11 cellular contexts compared by ENCODE assay signal in the genomic region with DNA sequence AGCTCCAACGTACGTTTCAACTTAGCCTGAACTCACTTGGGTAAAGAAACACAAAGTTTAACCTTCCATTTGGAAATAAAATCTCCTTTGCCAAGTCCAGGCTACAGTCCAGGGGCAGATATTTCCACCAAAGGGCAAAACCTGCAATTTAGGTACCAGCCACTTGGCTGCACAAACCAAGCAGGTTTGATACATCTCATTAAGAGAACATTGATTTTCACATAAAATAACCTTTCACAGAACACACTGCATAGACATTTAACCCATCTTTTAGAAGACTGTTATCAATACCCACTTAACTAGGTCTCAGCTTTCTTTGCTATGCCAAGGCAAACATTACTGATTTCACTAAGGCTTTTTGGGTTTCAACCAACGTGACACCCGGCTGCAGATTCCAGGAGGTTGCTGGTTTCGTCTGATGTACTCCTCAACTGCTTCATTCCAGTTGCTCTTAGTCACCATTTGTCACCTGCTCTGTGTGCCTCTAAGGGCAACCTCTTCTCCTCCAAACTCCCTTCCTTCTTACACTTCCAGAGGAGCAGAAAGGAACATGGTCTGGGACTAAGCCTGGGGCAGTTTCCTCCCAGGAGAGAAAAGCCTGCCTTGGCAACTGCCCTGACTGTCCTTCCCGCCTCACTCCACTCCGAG.
DNase-seq lines count a peak whose midpoint lies in the region; ATAC-seq and TF ChIP-seq lines count a peak whose summit lies in the region.
"Had no signal": no experiment of that assay in that cellular context is flagged by ENCODE, and none has a peak within 500 bp of the region (broad histone marks: within the 10 kb centered on the region; RNA-seq: fewer than 3 reads in every experiment).

No MANE protein-coding gene starts in this region.

- no peak overlapping the region for H2BK5ac ChIP-seq in trophoblast cell (ENCODE audit: low read depth, low read length, poor library complexity)

- no peak overlapping the region for H2AFZ ChIP-seq in trophoblast cell (ENCODE audit: insufficient read depth, low read length, poor library complexity)

- H3K27me3 ChIP-seq in trophoblast cell (ENCODE audit: insufficient read depth, low read length): no peaks in the 10 kb centered on the region
- H3K27me3 ChIP-seq in CD4-positive, alpha-beta T cell (ENCODE audit: control insufficient read depth, insufficient read depth, low read length): no peaks in the 10 kb centered on the region

- H3K79me1 ChIP-seq in trophoblast cell (ENCODE audit: low read length): peaks cover 3% of the 10 kb centered on the region

- H2AK5ac ChIP-seq in trophoblast cell (ENCODE audit: low read length): no peak overlapping the region

- DNase-seq in Daoy (ENCODE audit: low read depth) (peak; percentile 92), NCI-H226 (peak; percentile 80), trophoblast cell (peak; percentile 89 to 95)
- DNase-seq in stimulated activated effector memory CD8-positive, alpha-beta T cell treated with anti-CD3 and anti-CD28 coated beads, Interleukin-12 subunit alpha, Interleukin-12 subunit beta, amount 100 ng/mL, for 72 hours (ENCODE audit: low spot score in 2 of 2): no peak
- DNase-seq in activated T-cell treated with anti-CD3 and anti-CD28 coated beads, Interleukin-2, amount 50 U/mL, for 48 hours: no peak
- DNase-seq in CD4-positive, alpha-beta T cell: no peak
- DNase-seq: activated naive CD4-positive, alpha-beta T cell treated with Interleukin-2 at 50 U/mL for 16 hours; NCI-H2081 treated with DMSO at 0.1 percent for 48 hours; nephron progenitor cell had no signal

- H4K8ac ChIP-seq in trophoblast cell (ENCODE audit: low read depth, low read length): no peak overlapping the region

- peaks cover 0 to 5% of the 10 kb centered on the region in 2 experiments for H3K36me3 ChIP-seq in trophoblast cell (ENCODE audit: control insufficient read depth in 1 of 2, insufficient read depth in 2 of 2, low read length in 2 of 2)

- no peaks in the 10 kb centered on the region for H3K4me1 Mint-ChIP-seq in stimulated activated effector memory CD8-positive, alpha-beta T cell treated with anti-CD3 and anti-CD28 coated beads, Interleukin-12 subunit alpha, Interleukin-12 subunit beta, amount 100 ng/mL, for 72 hours
- H3K4me1 Mint-ChIP-seq in CD4-positive, alpha-beta T cell (ENCODE audit: low read depth): no peaks in the 10 kb centered on the region

- H3K27ac ChIP-seq in trophoblast cell (ENCODE audit: low read depth, low read length): no peak overlapping the region
- H3K27ac ChIP-seq in CD4-positive, alpha-beta T cell (ENCODE audit: low read depth, low read length): no peak overlapping the region

- H3K27ac Mint-ChIP-seq in stimulated activated effector memory CD8-positive, alpha-beta T cell treated with anti-CD3 and anti-CD28 coated beads, Interleukin-12 subunit alpha, Interleukin-12 subunit beta, amount 100 ng/mL, for 72 hours: no peak overlapping the region
- H3K27ac Mint-ChIP-seq in CD4-positive, alpha-beta T cell: no peak overlapping the region
- H3K27ac Mint-ChIP-seq: nephron progenitor cell had no signal

- H3K9me3 Mint-ChIP-seq in stimulated activated effector memory CD8-positive, alpha-beta T cell treated with anti-CD3 and anti-CD28 coated beads, Interleukin-12 subunit alpha, Interleukin-12 subunit beta, amount 100 ng/mL, for 72 hours: no peaks in the 10 kb centered on the region
- no peaks in the 10 kb centered on the region for H3K9me3 Mint-ChIP-seq in CD4-positive, alpha-beta T cell
- H3K9me3 Mint-ChIP-seq: nephron progenitor cell had no signal

- ATAC-seq in esophagus mucosa (peak; percentile 67), GM18498 (IDR thresholded peaks at IDR 0.05; ENCODE audit: unreplicated experiment) (no peak)
- ATAC-seq in stimulated activated effector memory CD8-positive, alpha-beta T cell treated with anti-CD3 and anti-CD28 coated beads, Interleukin-12 subunit alpha, Interleukin-12 subunit beta, amount 100 ng/mL, for 72 hours: no peak
- ATAC-seq in CD4-positive, alpha-beta T cell (ENCODE audit: poor library complexity): no peak

- POLR2A ChIA-PET in CD4-positive, alpha-beta T cell (lab: Charles Lee): no interaction called here

- TF ChIP-seq CTCF in CD4-positive, alpha-beta T cell (IDR thresholded peaks at IDR 0.05): no peak

- no CpG with 5 or more reads among the region's 7 CpGs for WGBS in trophoblast cell (ENCODE audit: extremely low coverage, insufficient coverage, insufficient read length)

- no peak overlapping the region for H4K91ac ChIP-seq in trophoblast cell (ENCODE audit: low read depth, low read length)

- no peak overlapping the region for H2BK12ac ChIP-seq in trophoblast cell (ENCODE audit: low read length)

- intact Hi-C loops in CD4-positive, alpha-beta T cell (cut with DNase I, micrococcal nuclease): no loop called here

- H3K4me3 ChIP-seq in trophoblast cell (ENCODE audit: low read depth, low read length): no peak overlapping the region

- no peaks in the 10 kb centered on the region for H3K36me3 Mint-ChIP-seq in stimulated activated effector memory CD8-positive, alpha-beta T cell treated with anti-CD3 and anti-CD28 coated beads, Interleukin-12 subunit alpha, Interleukin-12 subunit beta, amount 100 ng/mL, for 72 hours
- no peaks in the 10 kb centered on the region for H3K36me3 Mint-ChIP-seq in CD4-positive, alpha-beta T cell (ENCODE audit: low read depth)

- no peak overlapping the region for H3K18ac ChIP-seq in trophoblast cell (ENCODE audit: low read length)

- H3K4ac ChIP-seq in trophoblast cell (ENCODE audit: low read depth, low read length): no peak overlapping the region

- H3K23ac ChIP-seq in trophoblast cell (ENCODE audit: low read length): no peak overlapping the region

- no peak overlapping the region for H3K9ac ChIP-seq in trophoblast cell (ENCODE audit: low read length)

- H3K4me2 ChIP-seq in trophoblast cell (ENCODE audit: low read length): no peak overlapping the region

- no peaks in the 10 kb centered on the region for H3K9me3 ChIP-seq in trophoblast cell (ENCODE audit: insufficient read depth, low read depth, low read length)
- H3K9me3 ChIP-seq in CD4-positive, alpha-beta T cell (ENCODE audit: control insufficient read depth, low read length): no peaks in the 10 kb centered on the region

- H3K14ac ChIP-seq in trophoblast cell (ENCODE audit: low read length): no peak overlapping the region

- no peak overlapping the region for H4K12ac ChIP-seq in trophoblast cell (ENCODE audit: low read depth, low read length)

- peaks cover 10% of the 10 kb centered on the region for H3K27me3 Mint-ChIP-seq in CD4-positive, alpha-beta T cell

- peaks cover 13 to 20% of the 10 kb centered on the region in 2 experiments for H3K4me1 ChIP-seq in trophoblast cell (ENCODE audit: control insufficient read depth in 1 of 2, insufficient read depth in 2 of 2, low read length in 2 of 2)

- no peak overlapping the region for H2BK120ac ChIP-seq in trophoblast cell (ENCODE audit: insufficient read depth, low read length, poor library complexity)

- no peaks in the 10 kb centered on the region for H3K79me2 ChIP-seq in trophoblast cell (ENCODE audit: control insufficient read depth, insufficient read depth, low read length, poor library complexity)

- H3K4me3 Mint-ChIP-seq in stimulated activated effector memory CD8-positive, alpha-beta T cell treated with anti-CD3 and anti-CD28 coated beads, Interleukin-12 subunit alpha, Interleukin-12 subunit beta, amount 100 ng/mL, for 72 hours: no peak overlapping the region
- H3K4me3 Mint-ChIP-seq in CD4-positive, alpha-beta T cell: no peak overlapping the region
- H3K4me3 Mint-ChIP-seq: nephron progenitor cell had no signal

- CTCF ChIA-PET in CD4-positive, alpha-beta T cell (lab: Charles Lee): no interaction called here

Comparison
In these comparisons a context has a peak if more than half of its experiments do, and no peak if none do; other contexts are left out.
1. DNase-seq: peak in Daoy (single experiment), NCI-H226 (single experiment) and trophoblast cell (2 of 2); none in stimulated activated effector memory CD8-positive, alpha-beta T cell treated with anti-CD3 and anti-CD28 coated beads, Interleukin-12 subunit alpha, Interleukin-12 subunit beta, amount 100 ng/mL, for 72 hours (0 of 2), activated T-cell treated with anti-CD3 and anti-CD28 coated beads, Interleukin-2, amount 50 U/mL, for 48 hours (0 of 2) and CD4-positive, alpha-beta T cell (0 of 10).